ENCODE assay signal across 1 cellular context in the genomic region with DNA sequence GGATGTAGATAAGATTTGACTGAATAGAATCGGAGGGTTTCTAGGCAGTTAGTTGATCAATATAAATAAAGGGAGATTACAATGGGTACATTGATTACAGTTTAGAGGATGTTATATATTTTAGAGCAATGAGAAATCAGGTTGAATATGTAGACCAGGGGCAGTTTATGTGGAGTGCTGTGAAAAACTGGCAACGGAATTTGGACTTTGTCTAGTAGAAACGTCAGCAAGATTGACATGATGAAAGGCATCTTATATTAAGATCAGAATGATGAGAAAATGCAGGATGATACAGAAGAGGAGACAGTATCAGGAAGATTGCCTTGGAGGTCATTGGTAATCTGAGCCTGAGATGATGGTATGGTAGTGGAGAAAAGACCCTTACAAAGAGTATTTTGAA.
TF ChIP-seq lines count a peak whose summit lies in the region.

No MANE protein-coding gene starts in this region.

TF ChIP-seq in K562, 482 proteins besides CTCF, POLR2A, EP300 and RAD21 (continued from another document):
- TF ChIP-seq, protein P1, sequence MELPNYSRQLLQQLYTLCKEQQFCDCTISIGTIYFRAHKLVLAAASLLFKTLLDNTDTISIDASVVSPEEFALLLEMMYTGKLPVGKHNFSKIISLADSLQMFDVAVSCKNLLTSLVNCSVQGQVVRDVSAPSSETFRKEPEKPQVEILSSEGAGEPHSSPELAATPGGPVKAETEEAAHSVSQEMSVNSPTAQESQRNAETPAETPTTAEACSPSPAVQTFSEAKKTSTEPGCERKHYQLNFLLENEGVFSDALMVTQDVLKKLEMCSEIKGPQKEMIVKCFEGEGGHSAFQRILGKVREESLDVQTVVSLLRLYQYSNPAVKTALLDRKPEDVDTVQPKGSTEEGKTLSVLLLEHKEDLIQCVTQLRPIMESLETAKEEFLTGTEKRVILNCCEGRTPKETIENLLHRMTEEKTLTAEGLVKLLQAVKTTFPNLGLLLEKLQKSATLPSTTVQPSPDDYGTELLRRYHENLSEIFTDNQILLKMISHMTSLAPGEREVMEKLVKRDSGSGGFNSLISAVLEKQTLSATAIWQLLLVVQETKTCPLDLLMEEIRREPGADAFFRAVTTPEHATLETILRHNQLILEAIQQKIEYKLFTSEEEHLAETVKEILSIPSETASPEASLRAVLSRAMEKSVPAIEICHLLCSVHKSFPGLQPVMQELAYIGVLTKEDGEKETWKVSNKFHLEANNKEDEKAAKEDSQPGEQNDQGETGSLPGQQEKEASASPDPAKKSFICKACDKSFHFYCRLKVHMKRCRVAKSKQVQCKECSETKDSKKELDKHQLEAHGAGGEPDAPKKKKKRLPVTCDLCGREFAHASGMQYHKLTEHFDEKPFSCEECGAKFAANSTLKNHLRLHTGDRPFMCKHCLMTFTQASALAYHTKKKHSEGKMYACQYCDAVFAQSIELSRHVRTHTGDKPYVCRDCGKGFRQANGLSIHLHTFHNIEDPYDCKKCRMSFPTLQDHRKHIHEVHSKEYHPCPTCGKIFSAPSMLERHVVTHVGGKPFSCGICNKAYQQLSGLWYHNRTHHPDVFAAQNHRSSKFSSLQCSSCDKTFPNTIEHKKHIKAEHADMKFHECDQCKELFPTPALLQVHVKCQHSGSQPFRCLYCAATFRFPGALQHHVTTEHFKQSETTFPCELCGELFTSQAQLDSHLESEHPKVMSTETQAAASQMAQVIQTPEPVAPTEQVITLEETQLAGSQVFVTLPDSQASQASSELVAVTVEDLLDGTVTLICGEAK (IDR thresholded peaks at IDR 0.05), result 0 out of 2 replicates have a peak, but pooled peaks have one; percentile 18
- TF ChIP-seq, protein P1 (CRISPR knock-in tag; IDR thresholded peaks at IDR 0.05), result no peak
- TF ChIP-seq CTBP1 (IDR thresholded peaks at IDR 0.05; ENCODE audit: borderline replicate concordance) (no peak), PML (IDR thresholded peaks at IDR 0.05; ENCODE audit: low read length) (no peak), HCFC1 (IDR thresholded peaks at IDR 0.05; ENCODE audit: low read depth, low read length) (no peak)
TF ChIP-seq in K562: peak in this region for 9.
